In the genomic region with DNA sequence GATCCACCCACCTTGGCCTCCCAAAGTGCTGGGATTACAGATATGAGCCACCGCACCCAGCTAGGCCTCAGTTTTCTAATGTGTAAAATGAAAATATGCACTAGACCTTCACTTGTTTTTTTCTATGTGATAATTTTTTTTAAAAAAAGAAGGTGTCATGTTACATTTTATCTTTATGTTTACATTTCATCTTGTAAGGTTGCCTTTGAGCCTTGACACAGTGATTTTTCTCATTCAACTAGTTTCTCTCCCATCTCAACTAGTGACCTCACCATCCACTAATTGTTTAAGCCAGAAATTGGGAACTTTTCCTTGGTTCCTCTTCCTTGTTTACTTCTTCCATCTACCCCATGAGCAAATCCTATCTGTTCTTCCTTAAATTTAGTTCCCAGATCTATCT, we compare ENCODE assay signal across 2 cellular contexts.
TF ChIP-seq lines count a peak whose summit lies in the region.

No MANE protein-coding gene starts in this region.

TF ChIP-seq in endothelial cell of umbilical vein, 7 proteins besides CTCF, POLR2A, EP300 and RAD21 (continued from another document):
- TF ChIP-seq, protein P1, sequence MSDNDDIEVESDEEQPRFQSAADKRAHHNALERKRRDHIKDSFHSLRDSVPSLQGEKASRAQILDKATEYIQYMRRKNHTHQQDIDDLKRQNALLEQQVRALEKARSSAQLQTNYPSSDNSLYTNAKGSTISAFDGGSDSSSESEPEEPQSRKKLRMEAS (IDR thresholded peaks at IDR 0.05; ENCODE audit: insufficient read depth, insufficient read length) = no peak
- TF ChIP-seq MYC (IDR thresholded peaks at IDR 0.05; ENCODE audit: low read depth, low read length) (no peak), JUN (IDR thresholded peaks at IDR 0.05; ENCODE audit: borderline replicate concordance, insufficient read depth, insufficient read length, low read depth) (no peak), POLR2AphosphoS5 (IDR thresholded peaks at IDR 0.05; ENCODE audit: insufficient read depth, low read depth, low read length) (no peak), GATA2 (IDR thresholded peaks at IDR 0.05; ENCODE audit: insufficient read depth, insufficient read length, low read depth, low read length) (no peak), EZH2 (IDR thresholded peaks at IDR 0.05; ENCODE audit: borderline replicate concordance, low read depth, low read length, severe bottlenecking) (no peak)

TF ChIP-seq in GM23338, 12 proteins besides CTCF, POLR2A, EP300 and RAD21 (continued from another document):
- TF ChIP-seq, protein P2, sequence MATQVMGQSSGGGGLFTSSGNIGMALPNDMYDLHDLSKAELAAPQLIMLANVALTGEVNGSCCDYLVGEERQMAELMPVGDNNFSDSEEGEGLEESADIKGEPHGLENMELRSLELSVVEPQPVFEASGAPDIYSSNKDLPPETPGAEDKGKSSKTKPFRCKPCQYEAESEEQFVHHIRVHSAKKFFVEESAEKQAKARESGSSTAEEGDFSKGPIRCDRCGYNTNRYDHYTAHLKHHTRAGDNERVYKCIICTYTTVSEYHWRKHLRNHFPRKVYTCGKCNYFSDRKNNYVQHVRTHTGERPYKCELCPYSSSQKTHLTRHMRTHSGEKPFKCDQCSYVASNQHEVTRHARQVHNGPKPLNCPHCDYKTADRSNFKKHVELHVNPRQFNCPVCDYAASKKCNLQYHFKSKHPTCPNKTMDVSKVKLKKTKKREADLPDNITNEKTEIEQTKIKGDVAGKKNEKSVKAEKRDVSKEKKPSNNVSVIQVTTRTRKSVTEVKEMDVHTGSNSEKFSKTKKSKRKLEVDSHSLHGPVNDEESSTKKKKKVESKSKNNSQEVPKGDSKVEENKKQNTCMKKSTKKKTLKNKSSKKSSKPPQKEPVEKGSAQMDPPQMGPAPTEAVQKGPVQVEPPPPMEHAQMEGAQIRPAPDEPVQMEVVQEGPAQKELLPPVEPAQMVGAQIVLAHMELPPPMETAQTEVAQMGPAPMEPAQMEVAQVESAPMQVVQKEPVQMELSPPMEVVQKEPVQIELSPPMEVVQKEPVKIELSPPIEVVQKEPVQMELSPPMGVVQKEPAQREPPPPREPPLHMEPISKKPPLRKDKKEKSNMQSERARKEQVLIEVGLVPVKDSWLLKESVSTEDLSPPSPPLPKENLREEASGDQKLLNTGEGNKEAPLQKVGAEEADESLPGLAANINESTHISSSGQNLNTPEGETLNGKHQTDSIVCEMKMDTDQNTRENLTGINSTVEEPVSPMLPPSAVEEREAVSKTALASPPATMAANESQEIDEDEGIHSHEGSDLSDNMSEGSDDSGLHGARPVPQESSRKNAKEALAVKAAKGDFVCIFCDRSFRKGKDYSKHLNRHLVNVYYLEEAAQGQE (IDR thresholded peaks at IDR 0.05; ENCODE audit: unreplicated experiment) = no peak
- TF ChIP-seq NANOG (IDR thresholded peaks at IDR 0.05; ENCODE audit: borderline replicate concordance) = no peak
- no peak for TF ChIP-seq EZH2phosphoT487 (IDR thresholded peaks at IDR 0.05; ENCODE audit: unreplicated experiment)
- TF ChIP-seq ZNF114 (CRISPR knock-in tag; IDR thresholded peaks at IDR 0.05) = no peak
- no peak for TF ChIP-seq EZH2 (IDR thresholded peaks at IDR 0.05; ENCODE audit: low read depth, unreplicated experiment)
- no peak for TF ChIP-seq STAT1 (IDR thresholded peaks at IDR 0.05; ENCODE audit: unreplicated experiment)
- TF ChIP-seq, protein P3, sequence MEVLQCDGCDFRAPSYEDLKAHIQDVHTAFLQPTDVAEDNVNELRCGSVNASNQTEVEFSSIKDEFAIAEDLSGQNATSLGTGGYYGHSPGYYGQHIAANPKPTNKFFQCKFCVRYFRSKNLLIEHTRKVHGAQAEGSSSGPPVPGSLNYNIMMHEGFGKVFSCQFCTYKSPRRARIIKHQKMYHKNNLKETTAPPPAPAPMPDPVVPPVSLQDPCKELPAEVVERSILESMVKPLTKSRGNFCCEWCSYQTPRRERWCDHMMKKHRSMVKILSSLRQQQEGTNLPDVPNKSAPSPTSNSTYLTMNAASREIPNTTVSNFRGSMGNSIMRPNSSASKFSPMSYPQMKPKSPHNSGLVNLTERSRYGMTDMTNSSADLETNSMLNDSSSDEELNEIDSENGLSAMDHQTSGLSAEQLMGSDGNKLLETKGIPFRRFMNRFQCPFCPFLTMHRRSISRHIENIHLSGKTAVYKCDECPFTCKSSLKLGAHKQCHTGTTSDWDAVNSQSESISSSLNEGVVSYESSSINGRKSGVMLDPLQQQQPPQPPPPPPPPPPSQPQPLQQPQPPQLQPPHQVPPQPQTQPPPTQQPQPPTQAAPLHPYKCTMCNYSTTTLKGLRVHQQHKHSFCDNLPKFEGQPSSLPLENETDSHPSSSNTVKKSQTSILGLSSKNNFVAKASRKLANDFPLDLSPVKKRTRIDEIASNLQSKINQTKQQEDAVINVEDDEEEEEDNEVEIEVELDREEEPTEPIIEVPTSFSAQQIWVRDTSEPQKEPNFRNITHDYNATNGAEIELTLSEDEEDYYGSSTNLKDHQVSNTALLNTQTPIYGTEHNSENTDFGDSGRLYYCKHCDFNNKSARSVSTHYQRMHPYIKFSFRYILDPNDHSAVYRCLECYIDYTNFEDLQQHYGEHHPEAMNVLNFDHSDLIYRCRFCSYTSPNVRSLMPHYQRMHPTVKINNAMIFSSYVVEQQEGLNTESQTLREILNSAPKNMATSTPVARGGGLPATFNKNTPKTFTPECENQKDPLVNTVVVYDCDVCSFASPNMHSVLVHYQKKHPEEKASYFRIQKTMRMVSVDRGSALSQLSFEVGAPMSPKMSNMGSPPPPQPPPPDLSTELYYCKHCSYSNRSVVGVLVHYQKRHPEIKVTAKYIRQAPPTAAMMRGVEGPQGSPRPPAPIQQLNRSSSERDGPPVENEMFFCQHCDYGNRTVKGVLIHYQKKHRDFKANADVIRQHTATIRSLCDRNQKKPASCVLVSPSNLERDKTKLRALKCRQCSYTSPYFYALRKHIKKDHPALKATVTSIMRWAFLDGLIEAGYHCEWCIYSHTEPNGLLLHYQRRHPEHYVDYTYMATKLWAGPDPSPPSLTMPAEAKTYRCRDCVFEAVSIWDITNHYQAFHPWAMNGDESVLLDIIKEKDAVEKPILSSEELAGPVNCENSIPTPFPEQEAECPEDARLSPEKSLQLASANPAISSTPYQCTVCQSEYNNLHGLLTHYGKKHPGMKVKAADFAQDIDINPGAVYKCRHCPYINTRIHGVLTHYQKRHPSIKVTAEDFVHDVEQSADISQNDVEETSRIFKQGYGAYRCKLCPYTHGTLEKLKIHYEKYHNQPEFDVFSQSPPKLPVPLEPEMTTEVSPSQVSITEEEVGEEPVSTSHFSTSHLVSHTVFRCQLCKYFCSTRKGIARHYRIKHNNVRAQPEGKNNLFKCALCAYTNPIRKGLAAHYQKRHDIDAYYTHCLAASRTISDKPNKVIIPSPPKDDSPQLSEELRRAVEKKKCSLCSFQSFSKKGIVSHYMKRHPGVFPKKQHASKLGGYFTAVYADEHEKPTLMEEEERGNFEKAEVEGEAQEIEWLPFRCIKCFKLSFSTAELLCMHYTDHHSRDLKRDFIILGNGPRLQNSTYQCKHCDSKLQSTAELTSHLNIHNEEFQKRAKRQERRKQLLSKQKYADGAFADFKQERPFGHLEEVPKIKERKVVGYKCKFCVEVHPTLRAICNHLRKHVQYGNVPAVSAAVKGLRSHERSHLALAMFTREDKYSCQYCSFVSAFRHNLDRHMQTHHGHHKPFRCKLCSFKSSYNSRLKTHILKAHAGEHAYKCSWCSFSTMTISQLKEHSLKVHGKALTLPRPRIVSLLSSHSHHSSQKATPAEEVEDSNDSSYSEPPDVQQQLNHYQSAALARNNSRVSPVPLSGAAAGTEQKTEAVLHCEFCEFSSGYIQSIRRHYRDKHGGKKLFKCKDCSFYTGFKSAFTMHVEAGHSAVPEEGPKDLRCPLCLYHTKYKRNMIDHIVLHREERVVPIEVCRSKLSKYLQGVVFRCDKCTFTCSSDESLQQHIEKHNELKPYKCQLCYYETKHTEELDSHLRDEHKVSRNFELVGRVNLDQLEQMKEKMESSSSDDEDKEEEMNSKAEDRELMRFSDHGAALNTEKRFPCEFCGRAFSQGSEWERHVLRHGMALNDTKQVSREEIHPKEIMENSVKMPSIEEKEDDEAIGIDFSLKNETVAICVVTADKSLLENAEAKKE (CRISPR knock-in tag; IDR thresholded peaks at IDR 0.05) = no peak
- no peak for TF ChIP-seq ZNF331 (CRISPR knock-in tag; IDR thresholded peaks at IDR 0.05; ENCODE audit: low read depth)
- TF ChIP-seq CREB1 (CRISPR knock-in tag; IDR thresholded peaks at IDR 0.05; ENCODE audit: low read depth) = no peak
- no peak for TF ChIP-seq JUNB (IDR thresholded peaks at IDR 0.05; ENCODE audit: unreplicated experiment)
- TF ChIP-seq, protein P4, sequence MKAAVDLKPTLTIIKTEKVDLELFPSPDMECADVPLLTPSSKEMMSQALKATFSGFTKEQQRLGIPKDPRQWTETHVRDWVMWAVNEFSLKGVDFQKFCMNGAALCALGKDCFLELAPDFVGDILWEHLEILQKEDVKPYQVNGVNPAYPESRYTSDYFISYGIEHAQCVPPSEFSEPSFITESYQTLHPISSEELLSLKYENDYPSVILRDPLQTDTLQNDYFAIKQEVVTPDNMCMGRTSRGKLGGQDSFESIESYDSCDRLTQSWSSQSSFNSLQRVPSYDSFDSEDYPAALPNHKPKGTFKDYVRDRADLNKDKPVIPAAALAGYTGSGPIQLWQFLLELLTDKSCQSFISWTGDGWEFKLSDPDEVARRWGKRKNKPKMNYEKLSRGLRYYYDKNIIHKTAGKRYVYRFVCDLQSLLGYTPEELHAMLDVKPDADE (IDR thresholded peaks at IDR 0.05) = no peak
